2 cellular contexts compared by ENCODE assay signal in the genomic region with DNA sequence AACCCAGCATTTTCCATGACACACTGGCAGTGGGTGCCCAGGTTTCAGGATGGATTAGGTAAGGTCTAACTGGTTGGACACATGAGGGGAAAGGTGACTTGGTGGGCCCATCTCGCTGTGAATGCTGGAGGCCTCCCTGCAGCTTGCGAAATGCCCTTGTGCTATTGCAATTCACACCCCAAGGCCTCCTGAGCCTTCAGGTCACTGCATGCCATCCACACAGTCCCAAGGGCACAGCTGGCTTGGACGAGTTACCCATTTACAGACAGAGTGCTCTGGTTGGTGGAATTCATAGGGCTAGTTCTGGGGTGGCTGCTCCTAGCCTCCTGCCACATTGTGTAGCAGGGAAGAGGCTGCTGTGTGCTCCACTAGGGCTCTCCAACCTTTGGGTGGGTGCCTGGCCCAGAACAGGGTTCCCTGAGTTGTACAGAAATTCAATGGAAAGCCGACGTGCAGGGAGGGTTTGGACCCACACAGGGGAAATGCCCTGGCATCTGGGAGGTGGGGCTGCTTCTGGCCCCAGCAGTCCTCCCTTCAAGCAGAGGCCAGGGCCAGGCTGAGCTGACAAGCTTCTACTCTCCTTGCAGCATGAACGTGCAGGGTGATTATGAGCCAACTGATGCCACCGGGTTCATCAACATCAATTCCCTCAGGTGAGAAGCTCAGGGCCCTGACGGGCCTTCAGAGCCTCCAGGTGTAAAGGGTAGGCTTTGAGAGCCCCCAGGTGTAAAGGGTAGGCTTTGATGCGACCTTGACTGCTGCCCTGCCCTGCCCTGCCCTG.
TF ChIP-seq lines count a peak whose summit lies in the region.

No MANE protein-coding gene starts in this region.

TF ChIP-seq in HEK293, 187 proteins besides CTCF, POLR2A, EP300 and RAD21:
- TF ChIP-seq ZNF416 (tag by site-specific recombination; IDR thresholded peaks at IDR 0.05) (no peak), ZNF221 (tag by site-specific recombination; IDR thresholded peaks at IDR 0.05; ENCODE audit: borderline replicate concordance) (no peak), KLF9 (tag by site-specific recombination; IDR thresholded peaks at IDR 0.05; ENCODE audit: low read depth) (no peak), ZNF654 (tag by site-specific recombination; IDR thresholded peaks at IDR 0.05; ENCODE audit: low read depth) (no peak), ZBTB1 (tag by site-specific recombination; IDR thresholded peaks at IDR 0.05) (no peak), YY1 (tag by site-specific recombination; IDR thresholded peaks at IDR 0.05) (no peak), ZNF776 (tag by site-specific recombination; IDR thresholded peaks at IDR 0.05; ENCODE audit: borderline replicate concordance) (no peak), ZNF223 (tag by site-specific recombination; IDR thresholded peaks at IDR 0.05) (no peak), ZNF2 (tag by site-specific recombination; IDR thresholded peaks at IDR 0.05) (no peak), ZNF121 (tag by site-specific recombination; IDR thresholded peaks at IDR 0.05) (no peak), ZNF664 (tag by site-specific recombination; IDR thresholded peaks at IDR 0.05) (no peak), ZBTB49 (tag by site-specific recombination; IDR thresholded peaks at IDR 0.05; ENCODE audit: low read depth) (no peak), ZNF837 (tag by site-specific recombination; IDR thresholded peaks at IDR 0.05) (no peak), BCL11B (tag by site-specific recombination; IDR thresholded peaks at IDR 0.05; ENCODE audit: low read depth) (no peak), HOXD13 (CRISPR knock-in tag; IDR thresholded peaks at IDR 0.05; ENCODE audit: borderline replicate concordance) (peak; percentile 58; the same call in 1 of the 2 replicates), RBAK (tag by site-specific recombination; IDR thresholded peaks at IDR 0.05) (no peak), ZBTB7A (tag by site-specific recombination; IDR thresholded peaks at IDR 0.05; ENCODE audit: low read depth) (no peak), ZBTB20 (tag by site-specific recombination; IDR thresholded peaks at IDR 0.05) (peak; percentile 68), ZNF571 (tag by site-specific recombination; IDR thresholded peaks at IDR 0.05) (no peak), ZNF148 (tag by site-specific recombination; IDR thresholded peaks at IDR 0.05; ENCODE audit: borderline replicate concordance) (no peak), ZFP69B (tag by site-specific recombination; IDR thresholded peaks at IDR 0.05) (peak; percentile 71)
- TF ChIP-seq, protein P1, sequence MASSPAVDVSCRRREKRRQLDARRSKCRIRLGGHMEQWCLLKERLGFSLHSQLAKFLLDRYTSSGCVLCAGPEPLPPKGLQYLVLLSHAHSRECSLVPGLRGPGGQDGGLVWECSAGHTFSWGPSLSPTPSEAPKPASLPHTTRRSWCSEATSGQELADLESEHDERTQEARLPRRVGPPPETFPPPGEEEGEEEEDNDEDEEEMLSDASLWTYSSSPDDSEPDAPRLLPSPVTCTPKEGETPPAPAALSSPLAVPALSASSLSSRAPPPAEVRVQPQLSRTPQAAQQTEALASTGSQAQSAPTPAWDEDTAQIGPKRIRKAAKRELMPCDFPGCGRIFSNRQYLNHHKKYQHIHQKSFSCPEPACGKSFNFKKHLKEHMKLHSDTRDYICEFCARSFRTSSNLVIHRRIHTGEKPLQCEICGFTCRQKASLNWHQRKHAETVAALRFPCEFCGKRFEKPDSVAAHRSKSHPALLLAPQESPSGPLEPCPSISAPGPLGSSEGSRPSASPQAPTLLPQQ (tag by site-specific recombination; IDR thresholded peaks at IDR 0.05) = peak; percentile 47; the same call in 1 of the 2 replicates
- TF ChIP-seq, protein P2, sequence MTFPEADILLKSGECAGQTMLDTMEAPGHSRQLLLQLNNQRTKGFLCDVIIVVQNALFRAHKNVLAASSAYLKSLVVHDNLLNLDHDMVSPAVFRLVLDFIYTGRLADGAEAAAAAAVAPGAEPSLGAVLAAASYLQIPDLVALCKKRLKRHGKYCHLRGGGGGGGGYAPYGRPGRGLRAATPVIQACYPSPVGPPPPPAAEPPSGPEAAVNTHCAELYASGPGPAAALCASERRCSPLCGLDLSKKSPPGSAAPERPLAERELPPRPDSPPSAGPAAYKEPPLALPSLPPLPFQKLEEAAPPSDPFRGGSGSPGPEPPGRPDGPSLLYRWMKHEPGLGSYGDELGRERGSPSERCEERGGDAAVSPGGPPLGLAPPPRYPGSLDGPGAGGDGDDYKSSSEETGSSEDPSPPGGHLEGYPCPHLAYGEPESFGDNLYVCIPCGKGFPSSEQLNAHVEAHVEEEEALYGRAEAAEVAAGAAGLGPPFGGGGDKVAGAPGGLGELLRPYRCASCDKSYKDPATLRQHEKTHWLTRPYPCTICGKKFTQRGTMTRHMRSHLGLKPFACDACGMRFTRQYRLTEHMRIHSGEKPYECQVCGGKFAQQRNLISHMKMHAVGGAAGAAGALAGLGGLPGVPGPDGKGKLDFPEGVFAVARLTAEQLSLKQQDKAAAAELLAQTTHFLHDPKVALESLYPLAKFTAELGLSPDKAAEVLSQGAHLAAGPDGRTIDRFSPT (tag by site-specific recombination; IDR thresholded peaks at IDR 0.05) = no peak

TF ChIP-seq in SK-N-SH, 30 proteins besides CTCF, POLR2A, EP300 and RAD21:
- no peak for TF ChIP-seq GATA2 (CRISPR knock-in tag; IDR thresholded peaks at IDR 0.05)
- TF ChIP-seq FOSL2 (IDR thresholded peaks at IDR 0.05; ENCODE audit: borderline replicate concordance, low read depth) = no peak
- no peak for TF ChIP-seq TAF1 (IDR thresholded peaks at IDR 0.05; ENCODE audit: borderline replicate concordance, low read depth, low read length)
- TF ChIP-seq MAX (IDR thresholded peaks at IDR 0.05; ENCODE audit: low read depth) = no peak
- TF ChIP-seq MXI1 (IDR thresholded peaks at IDR 0.05; ENCODE audit: low read depth, low read length) = no peak
- TF ChIP-seq RXRA (IDR thresholded peaks at IDR 0.05; ENCODE audit: borderline replicate concordance, low read depth) = no peak
- TF ChIP-seq SIN3A (IDR thresholded peaks at IDR 0.05; ENCODE audit: borderline replicate concordance, low read depth, low read length) = no peak
- no peak for TF ChIP-seq NRF1 (IDR thresholded peaks at IDR 0.05; ENCODE audit: low read depth, low read length)
- TF ChIP-seq TEAD4 (IDR thresholded peaks at IDR 0.05; ENCODE audit: borderline replicate concordance, insufficient read depth) = no peak
- TF ChIP-seq TCF12 (IDR thresholded peaks at IDR 0.05) = no peak
- no peak for TF ChIP-seq RFX5 (IDR thresholded peaks at IDR 0.05; ENCODE audit: low read length)
- TF ChIP-seq GABPA (IDR thresholded peaks at IDR 0.05; ENCODE audit: low read depth) = no peak
- no peak for TF ChIP-seq FOXJ3 (CRISPR knock-in tag; IDR thresholded peaks at IDR 0.05)
- TF ChIP-seq USF2 (IDR thresholded peaks at IDR 0.05; ENCODE audit: borderline replicate concordance, low read depth, low read length) = no peak
- TF ChIP-seq JUND (IDR thresholded peaks at IDR 0.05) = no peak
- TF ChIP-seq, protein P3, sequence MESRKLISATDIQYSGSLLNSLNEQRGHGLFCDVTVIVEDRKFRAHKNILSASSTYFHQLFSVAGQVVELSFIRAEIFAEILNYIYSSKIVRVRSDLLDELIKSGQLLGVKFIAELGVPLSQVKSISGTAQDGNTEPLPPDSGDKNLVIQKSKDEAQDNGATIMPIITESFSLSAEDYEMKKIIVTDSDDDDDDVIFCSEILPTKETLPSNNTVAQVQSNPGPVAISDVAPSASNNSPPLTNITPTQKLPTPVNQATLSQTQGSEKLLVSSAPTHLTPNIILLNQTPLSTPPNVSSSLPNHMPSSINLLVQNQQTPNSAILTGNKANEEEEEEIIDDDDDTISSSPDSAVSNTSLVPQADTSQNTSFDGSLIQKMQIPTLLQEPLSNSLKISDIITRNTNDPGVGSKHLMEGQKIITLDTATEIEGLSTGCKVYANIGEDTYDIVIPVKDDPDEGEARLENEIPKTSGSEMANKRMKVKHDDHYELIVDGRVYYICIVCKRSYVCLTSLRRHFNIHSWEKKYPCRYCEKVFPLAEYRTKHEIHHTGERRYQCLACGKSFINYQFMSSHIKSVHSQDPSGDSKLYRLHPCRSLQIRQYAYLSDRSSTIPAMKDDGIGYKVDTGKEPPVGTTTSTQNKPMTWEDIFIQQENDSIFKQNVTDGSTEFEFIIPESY (IDR thresholded peaks at IDR 0.05; ENCODE audit: borderline replicate concordance, low read depth) = no peak
TF ChIP-seq in SK-N-SH: peak in this region for 0.
